ENCODE assay signal across 20 cellular contexts in the genomic region with DNA sequence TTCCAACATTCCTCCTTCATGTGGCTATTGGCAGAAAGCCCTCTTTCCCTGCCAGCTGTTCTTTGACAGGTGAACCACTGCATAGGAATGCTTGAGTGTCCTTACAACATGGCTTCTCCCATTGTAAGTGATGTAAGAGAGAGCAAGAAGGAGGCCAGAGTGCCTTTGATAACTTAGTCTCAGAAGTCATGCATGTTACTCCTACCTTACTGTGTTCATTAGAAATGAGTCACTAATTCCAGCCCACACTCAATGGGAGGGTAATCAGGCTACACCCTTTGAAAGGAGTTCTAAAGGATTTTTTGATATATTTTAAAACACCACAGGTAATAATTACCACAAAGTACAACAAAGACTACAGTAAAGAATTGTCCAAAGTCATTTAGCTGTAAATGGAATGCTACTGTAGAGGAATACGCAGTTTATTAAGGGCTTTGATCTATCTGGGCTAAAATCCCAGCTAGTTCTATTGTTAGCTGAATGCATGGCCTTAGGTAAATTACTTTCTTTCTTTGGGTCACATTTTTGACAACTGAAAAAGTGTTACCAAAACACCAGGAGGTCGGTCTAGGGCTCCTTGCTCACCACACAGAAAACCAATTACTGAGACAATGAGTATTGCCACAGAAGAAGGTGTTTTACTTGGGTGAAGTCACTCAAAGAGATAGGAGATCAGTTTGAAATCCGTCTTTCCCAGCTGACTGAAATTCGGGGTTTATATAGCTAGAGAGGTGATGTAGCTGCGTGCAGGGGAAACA.
"Had no signal": no experiment of that assay in that cellular context is flagged by ENCODE, and none has a peak within 500 bp of the region (broad histone marks: within the 10 kb centered on the region; RNA-seq: fewer than 3 reads in every experiment).

No MANE protein-coding gene starts in this region.

- H3K27me3 ChIP-seq: body of pancreas, colonic mucosa, gastrocnemius medialis, heart left ventricle, thyroid gland, vagina had no signal

- H3K27me3 Mint-ChIP-seq: activated T-cell treated with anti-CD3 and anti-CD28 coated beads, Interleukin-2, amount 50 U/mL, for 24 hours had no signal

- H3K36me3 ChIP-seq: colonic mucosa, gastrocnemius medialis, heart left ventricle, left ventricle myocardium inferior, thyroid gland, vagina had no signal

- H3K36me3 Mint-ChIP-seq: natural killer cell; stimulated activated effector memory CD8-positive, alpha-beta T cell treated with anti-CD3 and anti-CD28 coated beads, Interleukin-12 subunit alpha, Interleukin-12 subunit beta, amount 100 ng/mL, for 72 hours had no signal

- H3K4me1 ChIP-seq: body of pancreas, colonic mucosa, gastrocnemius medialis, heart left ventricle, left ventricle myocardium inferior, thyroid gland, vagina had no signal

- ATAC-seq: body of pancreas; gastrocnemius medialis; heart left ventricle; natural killer cell; stimulated activated effector memory CD8-positive, alpha-beta T cell treated with anti-CD3 and anti-CD28 coated beads, Interleukin-12 subunit alpha, Interleukin-12 subunit beta, amount 100 ng/mL, for 72 hours had no signal

- H3K4me1 Mint-ChIP-seq: natural killer cell; stimulated activated effector memory CD8-positive, alpha-beta T cell treated with anti-CD3 and anti-CD28 coated beads, Interleukin-12 subunit alpha, Interleukin-12 subunit beta, amount 100 ng/mL, for 72 hours had no signal

- H3K9me3 ChIP-seq: body of pancreas, colonic mucosa, gastrocnemius medialis, thyroid gland, vagina had no signal

- H3K4me3 ChIP-seq: body of pancreas, colonic mucosa, gastrocnemius medialis, heart left ventricle, left ventricle myocardium inferior, thyroid gland, vagina had no signal

- H3K27ac Mint-ChIP-seq: activated T-cell treated with anti-CD3 and anti-CD28 coated beads, Interleukin-2, amount 50 U/mL, for 24 hours; natural killer cell; stimulated activated effector memory CD8-positive, alpha-beta T cell treated with anti-CD3 and anti-CD28 coated beads, Interleukin-12 subunit alpha, Interleukin-12 subunit beta, amount 100 ng/mL, for 72 hours had no signal

- H3K4me3 Mint-ChIP-seq: activated T-cell treated with anti-CD3 and anti-CD28 coated beads, Interleukin-2, amount 50 U/mL, for 24 hours; natural killer cell; stimulated activated effector memory CD8-positive, alpha-beta T cell treated with anti-CD3 and anti-CD28 coated beads, Interleukin-12 subunit alpha, Interleukin-12 subunit beta, amount 100 ng/mL, for 72 hours had no signal

- DNase-seq: activated CD4-positive, alpha-beta T cell treated with anti-CD3 and anti-CD28 coated beads for 1 hour; activated CD4-positive, alpha-beta T cell treated with anti-CD3 and anti-CD28 coated beads, Interleukin-2, amount 50 U/mL, for 48 hours; activated naive CD4-positive, alpha-beta T cell treated with anti-CD3 and anti-CD28 coated beads, Interleukin-2, amount 50 U/mL, for 16 hours; activated T-cell treated with anti-CD3 and anti-CD28 coated beads, Interleukin-2, amount 50 U/mL, for 24 hours; body of pancreas; central memory CD4-positive, alpha-beta T cell; colonic mucosa; effector CD4-positive, alpha-beta T cell; gastrocnemius medialis; heart left ventricle; left ventricle myocardium inferior; mesenchymal stem cell; natural killer cell; retina; stimulated activated CD4-positive, alpha-beta T cell treated with anti-CD3 and anti-CD28 coated beads, Interleukin-12 subunit alpha, Interleukin-12 subunit beta, amount 100 ng/mL, for 4 hours; T-helper 1 cell; T1000; thyroid gland had no signal

- H3K27ac ChIP-seq: body of pancreas, colonic mucosa, gastrocnemius medialis, heart left ventricle, left ventricle myocardium inferior, thyroid gland, vagina had no signal
